ENCODE assay signal across 23 cellular contexts in the genomic region with DNA sequence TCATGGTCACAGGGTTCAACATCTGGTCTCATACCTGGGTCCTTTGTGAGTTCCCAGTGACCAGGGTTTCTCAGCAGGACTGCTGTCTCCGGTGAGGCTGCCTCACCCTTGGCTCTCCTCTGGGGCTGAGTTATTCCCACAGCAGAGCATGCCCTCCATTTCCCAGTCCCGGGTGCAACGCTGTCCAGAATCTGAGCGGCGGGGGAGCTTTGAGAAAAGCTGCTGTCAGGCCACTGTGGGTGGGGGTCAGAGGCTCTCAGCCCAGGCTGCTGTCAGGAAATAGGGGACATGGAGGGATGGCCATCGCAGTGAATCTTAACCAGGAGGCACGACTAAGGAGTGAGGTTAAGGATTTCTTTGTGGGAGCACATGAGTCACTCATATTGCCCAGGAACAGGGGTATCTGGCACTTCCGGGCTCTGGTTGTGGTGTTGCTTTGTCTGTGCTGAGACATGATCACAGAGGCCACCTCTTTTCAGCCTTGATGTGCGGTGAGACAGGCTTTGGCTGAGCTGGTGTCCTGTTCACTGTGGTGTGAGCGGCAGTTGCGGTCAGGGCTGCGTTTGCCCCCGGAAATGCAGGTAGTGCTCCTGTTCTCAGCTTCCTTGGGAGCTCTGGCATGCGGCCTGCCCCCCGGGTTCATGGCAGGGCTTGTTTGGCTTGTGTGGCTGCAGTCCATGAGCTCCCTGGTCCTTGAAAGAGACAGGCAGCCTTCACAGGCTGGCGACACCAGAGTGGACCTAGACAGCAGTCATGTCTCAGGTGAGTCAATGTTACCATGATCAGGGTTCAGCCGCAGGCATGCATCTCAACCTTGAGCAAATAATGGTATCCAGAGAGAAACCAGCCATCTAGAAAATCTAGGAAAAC.
DNase-seq lines count a peak whose midpoint lies in the region; ATAC-seq, FAIRE-seq and TF ChIP-seq lines count a peak whose summit lies in the region.
"Had no signal": no experiment of that assay in that cellular context is flagged by ENCODE, and none has a peak within 500 bp of the region (broad histone marks: within the 10 kb centered on the region; RNA-seq: fewer than 3 reads in every experiment).

No MANE protein-coding gene starts in this region.

- no peak for FAIRE-seq in HepG2 (lab: Jason Lieb, UNC)
- FAIRE-seq: A549, D721Med, HTR-8/SVneo had no signal

- intact Hi-C loops in HepG2 (cut with micrococcal nuclease; ENCODE audit: unreplicated experiment) (no loop called here), right lobe of liver (cut with DNase I) (no loop called here), vagina (cut with DNase I) (no loop called here)
- intact Hi-C loops in naive thymus-derived CD4-positive, alpha-beta T cell (cut with micrococcal nuclease): no loop called here

- peaks cover 0 to 6% (median 0%) of the 10 kb centered on the region in 5 donors for H3K36me3 Mint-ChIP-seq in naive thymus-derived CD4-positive, alpha-beta T cell
- H3K36me3 Mint-ChIP-seq: CD4-positive, alpha-beta memory T cell; IgD-negative memory B cell had no signal

- TF ChIP-seq CTCF in HepG2 (CRISPR knock-in tag; IDR thresholded peaks at IDR 0.05) (no peak), right lobe of liver (IDR thresholded peaks at IDR 0.05) (no peak), RWPE2 (IDR thresholded peaks at IDR 0.05; ENCODE audit: poor library complexity, severe bottlenecking) (no peak), vagina (IDR thresholded peaks at IDR 0.05) (no peak)

- H3K27me3 Mint-ChIP-seq in naive thymus-derived CD4-positive, alpha-beta T cell: peaks cover 0 to 6% (median 0%) of the 10 kb centered on the region in 5 donors

- peaks cover 0 to 7% (median 0%) of the 10 kb centered on the region in 11 donors for H3K9me3 Mint-ChIP-seq in naive thymus-derived CD4-positive, alpha-beta T cell

- TF ChIP-seq RAD21 in HepG2 (CRISPR knock-in tag; IDR thresholded peaks at IDR 0.05): no peak

- H3K9ac ChIP-seq in HepG2 (ENCODE audit: insufficient read depth, low read depth, low read length): no peak overlapping the region

- no TSS peak for BruUV-seq in HepG2 (replicated peaks; lab: Mats Ljungman, UMichigan)

- no peak for TF ChIP-seq EP300 in HepG2 (IDR thresholded peaks at IDR 0.05; ENCODE audit: low read depth in 2 of 2, low read length in 2 of 2)
- TF ChIP-seq EP300 in HepG2 (CRISPR knock-in tag; IDR thresholded peaks at IDR 0.05; ENCODE audit: borderline replicate concordance): no peak

- 18% methylated on average over 15 of the region's 17 CpGs for WGBS in HepG2 (ENCODE audit: low lambda C conversion rate)
- 48% methylated on average over 6 of the region's 17 CpGs for WGBS in right lobe of liver (ENCODE audit: insufficient coverage, low coverage, low lambda C conversion rate, missing lambda C conversion rate)

- H3K79me2 ChIP-seq in HepG2 (ENCODE audit: insufficient read depth, low read length): no peaks in the 10 kb centered on the region

- H3K4me1 ChIP-seq in HepG2 (ENCODE audit: insufficient read depth, low read length) (no peaks in the 10 kb centered on the region), right lobe of liver (no peaks in the 10 kb centered on the region), RWPE2 (ENCODE audit: insufficient read depth, poor library complexity, severe bottlenecking) (peaks cover 9% of the 10 kb centered on the region), vagina (peaks cover 3% of the 10 kb centered on the region)
- H3K4me1 ChIP-seq in naive thymus-derived CD4-positive, alpha-beta T cell (ENCODE audit: control insufficient read depth in 2 of 2, insufficient read depth in 2 of 2, low read length in 2 of 2): peaks cover 0 to 16% of the 10 kb centered on the region in 2 donors
- H3K4me1 ChIP-seq: A549, Peyer's patch had no signal

- H4K20me1 ChIP-seq in HepG2 (ENCODE audit: insufficient read depth, low read length): no peaks in the 10 kb centered on the region

- H2AFZ ChIP-seq in HepG2 (ENCODE audit: low read length): no peak overlapping the region

- H3K27ac ChIP-seq in HepG2 (ENCODE audit: extremely low read length, insufficient read depth, low read length) (no peak overlapping the region), right lobe of liver (no peak overlapping the region), RWPE2 (ENCODE audit: poor library complexity, severe bottlenecking) (no peak overlapping the region), vagina (no peak overlapping the region)
- H3K27ac ChIP-seq in naive thymus-derived CD4-positive, alpha-beta T cell (ENCODE audit: low read depth, low read length): no peak overlapping the region
- H3K27ac ChIP-seq: A549, Peyer's patch had no signal

- no peaks in the 10 kb centered on the region for H3K9me3 ChIP-seq in HepG2 (ENCODE audit: low read length)
- no peaks in the 10 kb centered on the region for H3K9me3 ChIP-seq in right lobe of liver
- H3K9me3 ChIP-seq in RWPE2 (ENCODE audit: severe bottlenecking): no peaks in the 10 kb centered on the region
- no peaks in the 10 kb centered on the region for H3K9me3 ChIP-seq in naive thymus-derived CD4-positive, alpha-beta T cell (ENCODE audit: control insufficient read depth in 2 of 3, low read length in 3 of 3)
- no peaks in the 10 kb centered on the region for H3K9me3 ChIP-seq in vagina
- H3K9me3 ChIP-seq: A549, MG63 had no signal

- H3K36me3 ChIP-seq in HepG2 (replicated peaks in 1 of 2; ENCODE audit: control insufficient read depth in 1 of 2, insufficient read depth in 2 of 2, low read length in 2 of 2) (no peaks in the 10 kb centered on the region), right lobe of liver (no peaks in the 10 kb centered on the region), RWPE2 (ENCODE audit: low read depth) (no peaks in the 10 kb centered on the region), vagina (no peaks in the 10 kb centered on the region)
- no peaks in the 10 kb centered on the region for H3K36me3 ChIP-seq in naive thymus-derived CD4-positive, alpha-beta T cell (ENCODE audit: control insufficient read depth in 2 of 3, insufficient read depth in 3 of 3, low read length in 3 of 3)
- H3K36me3 ChIP-seq: MG63, Peyer's patch had no signal

- H3K4me3 Mint-ChIP-seq in naive thymus-derived CD4-positive, alpha-beta T cell: peak overlapping the region in 2 of 10 donors; percentile 3 to 29
- H3K4me3 Mint-ChIP-seq: CD4-positive, alpha-beta memory T cell; H9; IgD-negative memory B cell had no signal

- POLR2A ChIA-PET in HepG2 (lab: Yijun Ruan, JAX): no interaction called here
- POLR2A ChIA-PET in naive thymus-derived CD4-positive, alpha-beta T cell (lab: Charles Lee): no interaction called here

- TF ChIP-seq POLR2A in HepG2 (IDR thresholded peaks at IDR 0.05; ENCODE audit: insufficient read depth in 1 of 2, low read depth in 2 of 2, low read length in 2 of 2) (no peak), right lobe of liver (IDR thresholded peaks at IDR 0.05) (no peak), vagina (IDR thresholded peaks at IDR 0.05) (no peak)

- H3K4me2 ChIP-seq in HepG2 (ENCODE audit: low read depth, low read length): no peak overlapping the region
- H3K4me2 ChIP-seq: A549 had no signal

- CTCF ChIA-PET in HepG2 (lab: Yijun Ruan, JAX; ENCODE audit: low intra/inter-chr PET ratio, low total read pairs): no interaction called here
- CTCF ChIA-PET in naive thymus-derived CD4-positive, alpha-beta T cell (lab: Charles Lee): interaction anchor here (0.6 kb wide), 1 partner anchor 9 kb away, joined by 3 read pairs; no protein-coding TSS in a partner anchor

- ATAC-seq in HepG2: peak; percentile 54
- ATAC-seq in right lobe of liver: no peak
- peak; percentile 32; the same call in 1 of the 3 replicates for ATAC-seq in RWPE2 (ENCODE audit: low read depth)
- no peak for ATAC-seq in naive thymus-derived CD4-positive, alpha-beta T cell

- in situ Hi-C loops in HepG2 (cut with HindIII; ENCODE audit: extremely low pct_ligation_motif_present, low pct_unique_long_range_greater_than_20kb): no loop called here

- no peak overlapping the region for H3K4me3 ChIP-seq in HepG2 (replicated peaks in 1 of 3; ENCODE audit: insufficient read depth in 1 of 3, low read depth in 2 of 3, low read length in 3 of 3)
- H3K4me3 ChIP-seq in right lobe of liver: no peak overlapping the region
- H3K4me3 ChIP-seq in RWPE2 (ENCODE audit: severe bottlenecking): no peak overlapping the region
- H3K4me3 ChIP-seq in naive thymus-derived CD4-positive, alpha-beta T cell (ENCODE audit: low read length): no peak overlapping the region
- no peak overlapping the region for H3K4me3 ChIP-seq in vagina
- H3K4me3 ChIP-seq: A549, MG63, Peyer's patch had no signal

- H3K4me1 Mint-ChIP-seq in naive thymus-derived CD4-positive, alpha-beta T cell: peaks cover 9 to 58% (median 39%) of the 10 kb centered on the region in 7 donors

- DNase-seq in HepG2 (ENCODE audit: low spot score): peak; percentile 39
- DNase-seq in right lobe of liver: no peak
- DNase-seq in RWPE2 (ENCODE audit: low spot score): no peak
- no peak for DNase-seq in naive thymus-derived CD4-positive, alpha-beta T cell
- DNase-seq in vagina (ENCODE audit: extremely low spot score in 2 of 2): peak; percentile 75 to 91
- DNase-seq in stimulated activated CD4-positive, alpha-beta T cell treated with anti-CD3 and anti-CD28 coated beads, Interleukin-2, amount 100 ng/mL, for 24 hours: no peak
- no peak for DNase-seq in NCI-H2171 treated with DMSO at 0.1 percent for 48 hours (lab: John Stamatoyannopoulos, UW)
- DNase-seq in HT-29 (ENCODE audit: low spot score): no peak
- DNase-seq: CD4-positive, alpha-beta memory T cell; DMS79; H9; Karpas-422; MG63; NCI-H1048; NCI-H1436; NCI-H1930; NCI-H526 treated with DMSO at 0.1 percent for 48 hours; Peyer's patch; SIG-M5 had no signal

- H3K27ac Mint-ChIP-seq in naive thymus-derived CD4-positive, alpha-beta T cell: peak overlapping the region in 5 of 9 donors; percentile 23 to 79 (median 68)

- peaks cover 4 to 48% of the 10 kb centered on the region in 2 experiments; a peak in 4 of 5 replicates for H3K27me3 ChIP-seq in HepG2 (ENCODE audit: control insufficient read depth in 1 of 2, insufficient read depth in 2 of 2, low read length in 2 of 2)
- H3K27me3 ChIP-seq in right lobe of liver: no peaks in the 10 kb centered on the region
- no peaks in the 10 kb centered on the region for H3K27me3 ChIP-seq in RWPE2 (ENCODE audit: insufficient read depth, poor library complexity, severe bottlenecking)
- no peaks in the 10 kb centered on the region for H3K27me3 ChIP-seq in naive thymus-derived CD4-positive, alpha-beta T cell (ENCODE audit: control insufficient read depth in 2 of 2, insufficient read depth in 2 of 2, low read length in 2 of 2)
- H3K27me3 ChIP-seq in vagina: no peaks in the 10 kb centered on the region
- H3K27me3 ChIP-seq: MG63, Peyer's patch had no signal

TF ChIP-seq in HepG2, 621 proteins besides CTCF, POLR2A, EP300 and RAD21:
- TF ChIP-seq BCL6 (CRISPR knock-in tag; IDR thresholded peaks at IDR 0.05) (0 out of 2 replicates have a peak, but pooled peaks have one; percentile 11), TCF7 (IDR thresholded peaks at IDR 0.05; ENCODE audit: low read depth) (no peak)

Comparison
In these comparisons a context has a peak if more than half of its experiments do, and no peak if none do; other contexts are left out.
1. ATAC-seq: peak in HepG2 (single experiment) and RWPE2 (single experiment); none in right lobe of liver (0 of 4) and naive thymus-derived CD4-positive, alpha-beta T cell (single experiment).
2. DNase-seq: peak in HepG2 (single experiment) and vagina (2 of 2); none in right lobe of liver (0 of 3), RWPE2 (single experiment), naive thymus-derived CD4-positive, alpha-beta T cell (0 of 9), stimulated activated CD4-positive, alpha-beta T cell treated with anti-CD3 and anti-CD28 coated beads, Interleukin-2, amount 100 ng/mL, for 24 hours (0 of 2), NCI-H2171 treated with DMSO at 0.1 percent for 48 hours (single experiment) and HT-29 (single experiment).